ENCODE assay signal across 22 cellular contexts in the genomic region with DNA sequence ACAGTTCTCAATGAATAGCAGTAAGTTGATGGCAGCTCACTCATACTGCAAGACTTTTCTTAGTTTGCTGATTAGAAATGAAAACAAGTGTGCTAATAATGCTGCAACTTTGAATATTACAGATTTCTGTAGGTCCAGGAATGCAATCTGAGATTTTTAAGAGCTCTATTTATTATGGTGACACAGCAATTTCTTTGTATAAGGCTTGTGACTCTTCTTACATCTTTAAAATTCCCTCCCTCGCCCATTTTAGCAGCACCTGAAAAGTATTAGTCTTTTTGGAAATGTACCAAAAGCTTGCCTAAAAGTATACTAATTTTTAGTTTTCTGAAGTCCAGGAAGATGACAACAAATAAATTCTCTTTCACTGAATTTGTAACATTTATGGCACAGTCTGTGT. TPM values are rescaled to one million over a fixed set of nuclear protein-coding genes. Genes with fewer than 3 reads are reported as not detected.
"Had no signal": no experiment of that assay in that cellular context is flagged by ENCODE, and none has a peak within 500 bp of the region (broad histone marks: within the 10 kb centered on the region; RNA-seq: fewer than 3 reads in every experiment).

No MANE protein-coding gene starts in this region.

- H3K36me3 Mint-ChIP-seq: activated CD4-positive, alpha-beta memory T cell treated with anti-CD3 and anti-CD28 coated beads for 36 hours had no signal

- H3K9me3 Mint-ChIP-seq: activated B cell treated with CpG ODN at 0.5 μM for 24 hours; activated CD4-positive, alpha-beta memory T cell treated with anti-CD3 and anti-CD28 coated beads for 36 hours; activated naive CD8-positive, alpha-beta T cell treated with anti-CD3 and anti-CD28 coated beads, Interleukin-2, amount 10 ng/mL, durations not matched to agents 7 days and 5 days; neural crest cell had no signal

- H3K27ac ChIP-seq: body of pancreas, coronary artery, prostate gland, skin epidermis, stomach, vagina had no signal

- H3K9me3 ChIP-seq: body of pancreas, prostate gland, stomach, vagina had no signal

- H3K4me1 ChIP-seq: prostate gland had no signal

- H3K27me3 Mint-ChIP-seq: activated B cell treated with CpG ODN at 0.5 μM for 24 hours; activated CD4-positive, alpha-beta memory T cell treated with anti-CD3 and anti-CD28 coated beads for 36 hours; activated naive CD8-positive, alpha-beta T cell treated with anti-CD3 and anti-CD28 coated beads, Interleukin-2, amount 10 ng/mL, durations not matched to agents 7 days and 5 days had no signal

- ATAC-seq: body of pancreas, left lobe of liver, right cardiac atrium had no signal

- H3K27ac Mint-ChIP-seq: activated B cell treated with CpG ODN at 0.5 μM for 24 hours; activated CD4-positive, alpha-beta memory T cell treated with anti-CD3 and anti-CD28 coated beads for 36 hours; activated naive CD8-positive, alpha-beta T cell treated with anti-CD3 and anti-CD28 coated beads, Interleukin-2, amount 10 ng/mL, durations not matched to agents 7 days and 5 days had no signal

- H3K27me3 ChIP-seq: body of pancreas, stomach, vagina had no signal

- FAIRE-seq: kidney had no signal

- H3K36me3 ChIP-seq: prostate gland, stomach, vagina had no signal

- DNase-seq: activated B cell treated with CpG ODN at 0.5 μM for 24 hours; activated CD4-positive, alpha-beta memory T cell treated with anti-CD3 and anti-CD28 coated beads for 36 hours; activated CD4-positive, alpha-beta T cell treated with anti-CD3 and anti-CD28 coated beads for 4 hours; activated naive CD8-positive, alpha-beta T cell treated with anti-CD3 and anti-CD28 coated beads, Interleukin-2, amount 10 ng/mL, durations not matched to agents 7 days and 5 days; activated T-cell treated with anti-CD3 and anti-CD28 coated beads for 4 hours; body of pancreas; effector CD8-positive, alpha-beta T cell; foreskin melanocyte; kidney; right cardiac atrium; stimulated activated CD4-positive, alpha-beta T cell treated with anti-CD3 and anti-CD28 coated beads, Interleukin-15, amount 100 ng/mL, for 24 hours; stimulated activated CD4-positive, alpha-beta T cell treated with anti-CD3 and anti-CD28 coated beads, Interleukin-2, amount 100 ng/mL, for 48 hours; stomach; T-helper 1 cell; T-helper 9 cell; trophoblast cell had no signal

- H3K4me3 ChIP-seq: body of pancreas, coronary artery, prostate gland, skin epidermis, stomach, vagina had no signal

- H3K4me3 Mint-ChIP-seq: activated B cell treated with CpG ODN at 0.5 μM for 24 hours; activated CD4-positive, alpha-beta memory T cell treated with anti-CD3 and anti-CD28 coated beads for 36 hours; activated naive CD8-positive, alpha-beta T cell treated with anti-CD3 and anti-CD28 coated beads, Interleukin-2, amount 10 ng/mL, durations not matched to agents 7 days and 5 days; neural crest cell had no signal

RNA-seq across cellular contexts. Expression of gene HTR2B, which starts 4.4 kb away (rescaled TPM):
- total RNA-seq: activated B cell treated with CpG ODN at 0.5 μM for 24 hours; activated CD4-positive, alpha-beta memory T cell treated with anti-CD3 and anti-CD28 coated beads for 36 hours; activated naive CD8-positive, alpha-beta T cell treated with anti-CD3 and anti-CD28 coated beads, Interleukin-2, amount 10 ng/mL, durations not matched to agents 7 days and 5 days; body of pancreas; neural crest cell; prostate gland had no signal
